ENCODE assay signal across 1 cellular context in the genomic region with DNA sequence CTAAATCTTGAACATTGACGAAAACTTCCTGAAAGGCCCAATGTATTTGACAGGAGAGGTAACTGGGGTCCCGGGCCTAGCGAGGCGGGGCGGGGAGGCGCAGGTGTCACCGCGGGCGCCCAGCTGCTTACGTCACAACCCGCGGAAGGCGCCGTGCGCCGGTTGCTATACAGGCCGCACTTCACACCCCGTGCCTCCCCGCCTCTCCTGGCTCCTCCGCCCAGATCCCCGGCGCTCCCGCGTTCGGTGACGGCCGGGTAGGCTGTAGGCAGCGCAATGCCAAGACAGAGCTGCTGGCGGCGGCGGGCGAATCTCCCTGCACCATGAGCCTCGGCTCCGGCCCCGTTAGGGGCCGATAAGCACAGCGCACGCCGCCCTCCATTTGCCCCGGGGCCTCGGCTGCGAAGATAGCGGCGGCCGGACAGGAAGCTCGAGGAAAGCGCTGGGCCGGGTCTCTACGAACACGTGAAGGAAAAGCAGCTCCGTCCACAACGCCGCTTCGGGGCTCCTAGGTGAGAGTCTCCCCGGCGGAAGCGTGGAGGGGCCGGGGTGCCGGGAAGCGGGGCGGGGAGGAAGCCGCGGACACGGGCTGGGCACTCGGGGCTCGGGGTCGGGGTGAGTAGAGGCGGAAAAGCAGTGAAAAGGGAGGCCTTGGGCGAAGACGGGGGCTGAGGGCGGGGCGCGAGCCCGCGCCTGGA.
TF ChIP-seq lines count a peak whose summit lies in the region.

A gene with protein sequence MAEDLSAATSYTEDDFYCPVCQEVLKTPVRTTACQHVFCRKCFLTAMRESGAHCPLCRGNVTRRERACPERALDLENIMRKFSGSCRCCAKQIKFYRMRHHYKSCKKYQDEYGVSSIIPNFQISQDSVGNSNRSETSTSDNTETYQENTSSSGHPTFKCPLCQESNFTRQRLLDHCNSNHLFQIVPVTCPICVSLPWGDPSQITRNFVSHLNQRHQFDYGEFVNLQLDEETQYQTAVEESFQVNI (plus strand): TSS at position 151 of the 698 bp plus-strand sequence. CDS start 903 bp downstream, outside the sequence.

TF ChIP-seq in K562, 482 proteins besides CTCF, POLR2A, EP300 and RAD21 (continued from another document and continues in another):
- TF ChIP-seq, protein P1, sequence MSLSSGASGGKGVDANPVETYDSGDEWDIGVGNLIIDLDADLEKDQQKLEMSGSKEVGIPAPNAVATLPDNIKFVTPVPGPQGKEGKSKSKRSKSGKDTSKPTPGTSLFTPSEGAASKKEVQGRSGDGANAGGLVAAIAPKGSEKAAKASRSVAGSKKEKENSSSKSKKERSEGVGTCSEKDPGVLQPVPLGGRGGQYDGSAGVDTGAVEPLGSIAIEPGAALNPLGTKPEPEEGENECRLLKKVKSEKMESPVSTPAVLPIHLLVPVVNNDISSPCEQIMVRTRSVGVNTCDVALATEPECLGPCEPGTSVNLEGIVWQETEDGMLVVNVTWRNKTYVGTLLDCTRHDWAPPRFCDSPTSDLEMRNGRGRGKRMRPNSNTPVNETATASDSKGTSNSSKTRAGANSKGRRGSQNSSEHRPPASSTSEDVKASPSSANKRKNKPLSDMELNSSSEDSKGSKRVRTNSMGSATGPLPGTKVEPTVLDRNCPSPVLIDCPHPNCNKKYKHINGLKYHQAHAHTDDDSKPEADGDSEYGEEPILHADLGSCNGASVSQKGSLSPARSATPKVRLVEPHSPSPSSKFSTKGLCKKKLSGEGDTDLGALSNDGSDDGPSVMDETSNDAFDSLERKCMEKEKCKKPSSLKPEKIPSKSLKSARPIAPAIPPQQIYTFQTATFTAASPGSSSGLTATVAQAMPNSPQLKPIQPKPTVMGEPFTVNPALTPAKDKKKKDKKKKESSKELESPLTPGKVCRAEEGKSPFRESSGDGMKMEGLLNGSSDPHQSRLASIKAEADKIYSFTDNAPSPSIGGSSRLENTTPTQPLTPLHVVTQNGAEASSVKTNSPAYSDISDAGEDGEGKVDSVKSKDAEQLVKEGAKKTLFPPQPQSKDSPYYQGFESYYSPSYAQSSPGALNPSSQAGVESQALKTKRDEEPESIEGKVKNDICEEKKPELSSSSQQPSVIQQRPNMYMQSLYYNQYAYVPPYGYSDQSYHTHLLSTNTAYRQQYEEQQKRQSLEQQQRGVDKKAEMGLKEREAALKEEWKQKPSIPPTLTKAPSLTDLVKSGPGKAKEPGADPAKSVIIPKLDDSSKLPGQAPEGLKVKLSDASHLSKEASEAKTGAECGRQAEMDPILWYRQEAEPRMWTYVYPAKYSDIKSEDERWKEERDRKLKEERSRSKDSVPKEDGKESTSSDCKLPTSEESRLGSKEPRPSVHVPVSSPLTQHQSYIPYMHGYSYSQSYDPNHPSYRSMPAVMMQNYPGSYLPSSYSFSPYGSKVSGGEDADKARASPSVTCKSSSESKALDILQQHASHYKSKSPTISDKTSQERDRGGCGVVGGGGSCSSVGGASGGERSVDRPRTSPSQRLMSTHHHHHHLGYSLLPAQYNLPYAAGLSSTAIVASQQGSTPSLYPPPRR (CRISPR knock-in tag; IDR thresholded peaks at IDR 0.05; ENCODE audit: borderline replicate concordance): no peak
- TF ChIP-seq SREBF1 (IDR thresholded peaks at IDR 0.05; ENCODE audit: borderline replicate concordance, low read depth, low read length): no peak
- peak; percentile 76 for TF ChIP-seq GABPA (tag; conservative IDR thresholded peaks at IDR 0.05; ENCODE audit: low read depth)
- TF ChIP-seq ZNF280B (CRISPR knock-in tag; IDR thresholded peaks at IDR 0.05): no peak
- no peak for TF ChIP-seq ADNP (tag; IDR thresholded peaks at IDR 0.05)
- no peak for TF ChIP-seq KAT8 (IDR thresholded peaks at IDR 0.05; ENCODE audit: low read depth)
- peak; percentile 59 for TF ChIP-seq HMGN3 (IDR thresholded peaks at IDR 0.05; ENCODE audit: borderline replicate concordance, extremely low read depth, insufficient read length, low read depth, low read length)
- TF ChIP-seq, protein P2, sequence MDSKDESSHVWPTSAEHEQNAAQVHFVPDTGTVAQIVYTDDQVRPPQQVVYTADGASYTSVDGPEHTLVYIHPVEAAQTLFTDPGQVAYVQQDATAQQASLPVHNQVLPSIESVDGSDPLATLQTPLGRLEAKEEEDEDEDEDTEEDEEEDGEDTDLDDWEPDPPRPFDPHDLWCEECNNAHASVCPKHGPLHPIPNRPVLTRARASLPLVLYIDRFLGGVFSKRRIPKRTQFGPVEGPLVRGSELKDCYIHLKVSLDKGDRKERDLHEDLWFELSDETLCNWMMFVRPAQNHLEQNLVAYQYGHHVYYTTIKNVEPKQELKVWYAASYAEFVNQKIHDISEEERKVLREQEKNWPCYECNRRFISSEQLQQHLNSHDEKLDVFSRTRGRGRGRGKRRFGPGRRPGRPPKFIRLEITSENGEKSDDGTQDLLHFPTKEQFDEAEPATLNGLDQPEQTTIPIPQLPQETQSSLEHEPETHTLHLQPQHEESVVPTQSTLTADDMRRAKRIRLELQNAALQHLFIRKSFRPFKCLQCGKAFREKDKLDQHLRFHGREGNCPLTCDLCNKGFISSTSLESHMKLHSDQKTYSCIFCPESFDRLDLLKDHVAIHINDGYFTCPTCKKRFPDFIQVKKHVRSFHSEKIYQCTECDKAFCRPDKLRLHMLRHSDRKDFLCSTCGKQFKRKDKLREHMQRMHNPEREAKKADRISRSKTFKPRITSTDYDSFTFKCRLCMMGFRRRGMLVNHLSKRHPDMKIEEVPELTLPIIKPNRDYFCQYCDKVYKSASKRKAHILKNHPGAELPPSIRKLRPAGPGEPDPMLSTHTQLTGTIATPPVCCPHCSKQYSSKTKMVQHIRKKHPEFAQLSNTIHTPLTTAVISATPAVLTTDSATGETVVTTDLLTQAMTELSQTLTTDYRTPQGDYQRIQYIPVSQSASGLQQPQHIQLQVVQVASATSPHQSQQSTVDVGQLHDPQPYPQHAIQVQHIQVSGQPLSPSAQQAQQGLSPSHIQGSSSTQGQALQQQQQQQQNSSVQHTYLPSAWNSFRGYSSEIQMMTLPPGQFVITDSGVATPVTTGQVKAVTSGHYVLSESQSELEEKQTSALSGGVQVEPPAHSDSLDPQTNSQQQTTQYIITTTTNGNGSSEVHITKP (IDR thresholded peaks at IDR 0.05; ENCODE audit: partially characterized antibody): no peak
- no peak for TF ChIP-seq ZNF644 (tag; IDR thresholded peaks at IDR 0.05; ENCODE audit: low read depth)
- TF ChIP-seq ZNF12 (CRISPR knock-in tag; IDR thresholded peaks at IDR 0.05): no peak
- TF ChIP-seq SRSF9 (IDR thresholded peaks at IDR 0.05; ENCODE audit: borderline replicate concordance, low read depth, low read length): no peak
- peak; percentile 15 for TF ChIP-seq NEUROD1 (IDR thresholded peaks at IDR 0.05; ENCODE audit: borderline replicate concordance, low read depth, low read length, partially characterized antibody)
- TF ChIP-seq, protein P3, sequence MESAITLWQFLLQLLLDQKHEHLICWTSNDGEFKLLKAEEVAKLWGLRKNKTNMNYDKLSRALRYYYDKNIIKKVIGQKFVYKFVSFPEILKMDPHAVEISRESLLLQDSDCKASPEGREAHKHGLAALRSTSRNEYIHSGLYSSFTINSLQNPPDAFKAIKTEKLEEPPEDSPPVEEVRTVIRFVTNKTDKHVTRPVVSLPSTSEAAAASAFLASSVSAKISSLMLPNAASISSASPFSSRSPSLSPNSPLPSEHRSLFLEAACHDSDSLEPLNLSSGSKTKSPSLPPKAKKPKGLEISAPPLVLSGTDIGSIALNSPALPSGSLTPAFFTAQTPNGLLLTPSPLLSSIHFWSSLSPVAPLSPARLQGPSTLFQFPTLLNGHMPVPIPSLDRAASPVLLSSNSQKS (CRISPR knock-in tag; IDR thresholded peaks at IDR 0.05): no peak
- TF ChIP-seq, protein P4, sequence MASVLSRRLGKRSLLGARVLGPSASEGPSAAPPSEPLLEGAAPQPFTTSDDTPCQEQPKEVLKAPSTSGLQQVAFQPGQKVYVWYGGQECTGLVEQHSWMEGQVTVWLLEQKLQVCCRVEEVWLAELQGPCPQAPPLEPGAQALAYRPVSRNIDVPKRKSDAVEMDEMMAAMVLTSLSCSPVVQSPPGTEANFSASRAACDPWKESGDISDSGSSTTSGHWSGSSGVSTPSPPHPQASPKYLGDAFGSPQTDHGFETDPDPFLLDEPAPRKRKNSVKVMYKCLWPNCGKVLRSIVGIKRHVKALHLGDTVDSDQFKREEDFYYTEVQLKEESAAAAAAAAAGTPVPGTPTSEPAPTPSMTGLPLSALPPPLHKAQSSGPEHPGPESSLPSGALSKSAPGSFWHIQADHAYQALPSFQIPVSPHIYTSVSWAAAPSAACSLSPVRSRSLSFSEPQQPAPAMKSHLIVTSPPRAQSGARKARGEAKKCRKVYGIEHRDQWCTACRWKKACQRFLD (CRISPR knock-in tag; IDR thresholded peaks at IDR 0.05): peak; percentile 79; the same call in 1 of the 2 replicates
- TF ChIP-seq ZNF3 (CRISPR knock-in tag; IDR thresholded peaks at IDR 0.05): no peak
- peak; percentile 71 for TF ChIP-seq ZNF263 (CRISPR knock-in tag; IDR thresholded peaks at IDR 0.05; ENCODE audit: borderline replicate concordance)
- peak; percentile 82 for TF ChIP-seq POLR2H (tag; IDR thresholded peaks at IDR 0.05; ENCODE audit: low read depth)
- TF ChIP-seq CUX1 (CRISPR knock-in tag; IDR thresholded peaks at IDR 0.05): no peak
- no peak for TF ChIP-seq ILK (tag; IDR thresholded peaks at IDR 0.05; ENCODE audit: borderline replicate concordance, low read depth)
- TF ChIP-seq, protein P5, sequence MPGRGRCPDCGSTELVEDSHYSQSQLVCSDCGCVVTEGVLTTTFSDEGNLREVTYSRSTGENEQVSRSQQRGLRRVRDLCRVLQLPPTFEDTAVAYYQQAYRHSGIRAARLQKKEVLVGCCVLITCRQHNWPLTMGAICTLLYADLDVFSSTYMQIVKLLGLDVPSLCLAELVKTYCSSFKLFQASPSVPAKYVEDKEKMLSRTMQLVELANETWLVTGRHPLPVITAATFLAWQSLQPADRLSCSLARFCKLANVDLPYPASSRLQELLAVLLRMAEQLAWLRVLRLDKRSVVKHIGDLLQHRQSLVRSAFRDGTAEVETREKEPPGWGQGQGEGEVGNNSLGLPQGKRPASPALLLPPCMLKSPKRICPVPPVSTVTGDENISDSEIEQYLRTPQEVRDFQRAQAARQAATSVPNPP (IDR thresholded peaks at IDR 0.05; ENCODE audit: borderline replicate concordance, insufficient read depth, insufficient read length): no peak
- no peak for TF ChIP-seq ZNF778 (CRISPR knock-in tag; IDR thresholded peaks at IDR 0.05)
- TF ChIP-seq, protein P6, sequence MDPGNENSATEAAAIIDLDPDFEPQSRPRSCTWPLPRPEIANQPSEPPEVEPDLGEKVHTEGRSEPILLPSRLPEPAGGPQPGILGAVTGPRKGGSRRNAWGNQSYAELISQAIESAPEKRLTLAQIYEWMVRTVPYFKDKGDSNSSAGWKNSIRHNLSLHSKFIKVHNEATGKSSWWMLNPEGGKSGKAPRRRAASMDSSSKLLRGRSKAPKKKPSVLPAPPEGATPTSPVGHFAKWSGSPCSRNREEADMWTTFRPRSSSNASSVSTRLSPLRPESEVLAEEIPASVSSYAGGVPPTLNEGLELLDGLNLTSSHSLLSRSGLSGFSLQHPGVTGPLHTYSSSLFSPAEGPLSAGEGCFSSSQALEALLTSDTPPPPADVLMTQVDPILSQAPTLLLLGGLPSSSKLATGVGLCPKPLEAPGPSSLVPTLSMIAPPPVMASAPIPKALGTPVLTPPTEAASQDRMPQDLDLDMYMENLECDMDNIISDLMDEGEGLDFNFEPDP (CRISPR knock-in tag; IDR thresholded peaks at IDR 0.05): no peak
- TF ChIP-seq LCOR (CRISPR knock-in tag; IDR thresholded peaks at IDR 0.05): peak; percentile 86; the same call in 1 of the 2 replicates
- no peak for TF ChIP-seq SRSF7 (optimal IDR thresholded peaks at IDR 0.05; ENCODE audit: low read depth, low read length)
- peak; percentile 37; the same call in 1 of the 2 replicates for TF ChIP-seq JUND (IDR thresholded peaks at IDR 0.05; ENCODE audit: borderline replicate concordance, low read depth, low read length)
- TF ChIP-seq JUND (tag; IDR thresholded peaks at IDR 0.05; ENCODE audit: borderline replicate concordance, low read depth, low read length): peak; percentile 44; the same call in 1 of the 3 replicates
- no peak for TF ChIP-seq MCM5 (IDR thresholded peaks at IDR 0.05; ENCODE audit: low read depth)
- TF ChIP-seq SNAPC5 (CRISPR knock-in tag; IDR thresholded peaks at IDR 0.05): no peak
- no peak; the same call in 1 of the 2 replicates for TF ChIP-seq ZNF766 (CRISPR knock-in tag; conservative IDR thresholded peaks at IDR 0.05)
- TF ChIP-seq FIP1L1 (IDR thresholded peaks at IDR 0.05; ENCODE audit: low read depth, low read length, poor library complexity, severe bottlenecking): peak; percentile 86
